Comparison of ENCODE assay signal across 1 cellular context in genomic region chr13:46575321-46575721, GRCh38.
TF ChIP-seq lines count a peak whose summit lies in the region.

No MANE protein-coding gene starts in this region.

TF ChIP-seq in GM12878, 131 proteins besides CTCF, POLR2A, EP300 and RAD21 (continued from another document):
- TF ChIP-seq ZNF687 (IDR thresholded peaks at IDR 0.05): peak; percentile 30; the same call in 1 of the 2 replicates
- peak in 1 of 2 experiments; percentile 72; a peak in 2 of 4 replicates for TF ChIP-seq ETV6 (conservative IDR thresholded peaks at IDR 0.05 in 1 of 2, IDR thresholded peaks at IDR 0.05 in 1 of 2; ENCODE audit: borderline replicate concordance in 1 of 2, low read depth in 1 of 2)
- TF ChIP-seq STAT1 (conservative IDR thresholded peaks at IDR 0.05): no peak
- peak; percentile 91 for TF ChIP-seq BCL3 (IDR thresholded peaks at IDR 0.05; ENCODE audit: borderline replicate concordance, insufficient read depth, low read depth, low read length, poor library complexity, severe bottlenecking)
- peak; percentile 74 for TF ChIP-seq ZBED1 (IDR thresholded peaks at IDR 0.05; ENCODE audit: borderline replicate concordance)
- TF ChIP-seq IKZF1 (conservative IDR thresholded peaks at IDR 0.05): peak; percentile 66
- peak; percentile 65; the same call in 1 of the 2 replicates for TF ChIP-seq PML (IDR thresholded peaks at IDR 0.05; ENCODE audit: low read length)
- peak; percentile 62; the same call in 1 of the 2 replicates for TF ChIP-seq HDGF (IDR thresholded peaks at IDR 0.05)
- peak; percentile 65; the same call in 1 of the 2 replicates for TF ChIP-seq FOXM1 (IDR thresholded peaks at IDR 0.05; ENCODE audit: low read depth, low read length)
- TF ChIP-seq SPI1 (IDR thresholded peaks at IDR 0.05; ENCODE audit: borderline replicate concordance, insufficient read depth, low read depth, low read length): peak; percentile 46; the same call in 1 of the 2 replicates
- TF ChIP-seq CBFB (IDR thresholded peaks at IDR 0.05; ENCODE audit: low read depth): 0 out of 2 replicates have a peak, but pooled peaks have one; percentile 36
- peak; percentile 78 for TF ChIP-seq CREM (IDR thresholded peaks at IDR 0.05; ENCODE audit: low read depth)
- peak; percentile 71 for TF ChIP-seq ATF2 (IDR thresholded peaks at IDR 0.05; ENCODE audit: low read length)
- TF ChIP-seq TARDBP (IDR thresholded peaks at IDR 0.05; ENCODE audit: borderline replicate concordance): 0 out of 2 replicates have a peak, but pooled peaks have one; percentile 67
- TF ChIP-seq BCL11A (IDR thresholded peaks at IDR 0.05; ENCODE audit: low read depth, low read length): 0 out of 2 replicates have a peak, but pooled peaks have one; percentile 17
- TF ChIP-seq MYC (IDR thresholded peaks at IDR 0.05; ENCODE audit: insufficient read depth, insufficient read length, insufficient replicate concordance, low read length, severe bottlenecking): no peak
- TF ChIP-seq MEF2B (IDR thresholded peaks at IDR 0.05; ENCODE audit: partially characterized antibody, poor library complexity, severe bottlenecking): peak; percentile 65
- TF ChIP-seq ATF7 (IDR thresholded peaks at IDR 0.05; ENCODE audit: low read depth): peak; percentile 79
